In genomic region chr20:39893013-39893685, GRCh38 we compare ENCODE assay signal across 14 cellular contexts.
DNase-seq lines count a peak whose midpoint lies in the region; ATAC-seq, FAIRE-seq and TF ChIP-seq lines count a peak whose summit lies in the region.
"Had no signal": no experiment of that assay in that cellular context is flagged by ENCODE, and none has a peak within 500 bp of the region (broad histone marks: within the 10 kb centered on the region; RNA-seq: fewer than 3 reads in every experiment).

No MANE protein-coding gene starts in this region.

- H3K9me3 ChIP-seq in A673 (ENCODE audit: low read depth, low read length, poor library complexity, severe bottlenecking) (no peaks in the 10 kb centered on the region), MM.1S (replicated peaks; ENCODE audit: insufficient read depth, low read length) (no peaks in the 10 kb centered on the region)

- CTCF ChIA-PET in A673 (lab: Charles Lee) = no interaction called here

- no peaks in the 10 kb centered on the region for H4K20me1 ChIP-seq in MM.1S (ENCODE audit: insufficient read depth, low read length)

- H3K4me3 ChIP-seq in A673 (ENCODE audit: low read depth, low read length, poor library complexity, severe bottlenecking) (no peak overlapping the region), MM.1S (ENCODE audit: low read length) (no peak overlapping the region)

- no peak overlapping the region for H2AFZ ChIP-seq in MM.1S (ENCODE audit: low read length)

- H3K9me2 ChIP-seq in MM.1S (replicated peaks; ENCODE audit: insufficient read depth, low read length) = no peaks in the 10 kb centered on the region

- no peak for ATAC-seq in HG02885 (IDR thresholded peaks at IDR 0.05; ENCODE audit: poor library complexity, unreplicated experiment)
- ATAC-seq: natural killer cell had no signal

- intact Hi-C loops in A673 (cut with micrococcal nuclease; ENCODE audit: unreplicated experiment) = no loop called here

- POLR2A ChIA-PET in A673 (lab: Charles Lee; ENCODE audit: low non-redundant PET) = no interaction called here

- TF ChIP-seq POLR2A in GM12891 (IDR thresholded peaks at IDR 0.05; ENCODE audit: low read depth, low read length) = no peak

- no peaks in the 10 kb centered on the region for H3F3A ChIP-seq in MM.1S (ENCODE audit: insufficient read depth, low read length)

- no peak for FAIRE-seq in GM12891 (lab: Jason Lieb, UNC)
- FAIRE-seq: G401.6, islet of Langerhans had no signal

- H3K9ac ChIP-seq in MM.1S (ENCODE audit: low read length) = no peak overlapping the region

- no peaks in the 10 kb centered on the region for H3K36me3 ChIP-seq in A673 (ENCODE audit: insufficient read depth, low read length, poor library complexity, severe bottlenecking)
- H3K36me3 ChIP-seq in MM.1S (replicated peaks; ENCODE audit: insufficient read depth, low read length) = no peaks in the 10 kb centered on the region

- no peak overlapping the region for H3K4me2 ChIP-seq in MM.1S (ENCODE audit: low read depth, low read length)

- DNase-seq in A673 (ENCODE audit: low spot score) = peak; percentile 27
- peak; percentile 39 for DNase-seq in HS-27A (ENCODE audit: low read depth)
- DNase-seq in astrocyte of the hippocampus (ENCODE audit: low read depth, low spot score) = peak; percentile 15
- peak; percentile 26 for DNase-seq in iris pigment epithelial cell (ENCODE audit: low read depth)
- DNase-seq in GM12891 (ENCODE audit: insufficient read length, low spot score) = no peak
- DNase-seq in MM.1S = no peak
- DNase-seq in pons (ENCODE audit: low spot score) = no peak
- DNase-seq: aorta, natural killer cell, NCI-H2227 treated with DMSO at 0.1 percent for 48 hours had no signal

- no TSS peak for BruUV-seq in A673 (replicated peaks; lab: Mats Ljungman, UMichigan)

- TF ChIP-seq CTCF in A673 (conservative IDR thresholded peaks at IDR 0.05; ENCODE audit: low read depth, low read length) (peak; percentile 18; the same call in 1 of the 2 replicates), MM.1S (IDR thresholded peaks at IDR 0.05; ENCODE audit: low read length) (no peak)

- H3K27ac ChIP-seq in A673 (ENCODE audit: low read depth, low read length, poor library complexity, severe bottlenecking) (no peak overlapping the region), MM.1S (ENCODE audit: low read length) (no peak overlapping the region)
- H3K27ac ChIP-seq: RWPE1 had no signal

- no peaks in the 10 kb centered on the region for H3K79me2 ChIP-seq in MM.1S (ENCODE audit: low read length)

- H3K27me3 ChIP-seq in A673 (replicated peaks; ENCODE audit: insufficient read depth, low read depth, low read length, poor library complexity) = no peaks in the 10 kb centered on the region
- H3K27me3 ChIP-seq in MM.1S (replicated peaks; ENCODE audit: insufficient read depth, low read length) = no peaks in the 10 kb centered on the region

- H3K4me1 ChIP-seq in A673 (ENCODE audit: insufficient read depth, low read length, poor library complexity, severe bottlenecking) (no peaks in the 10 kb centered on the region), MM.1S (ENCODE audit: low read length) (no peaks in the 10 kb centered on the region)

TF ChIP-seq in GM12891, 5 proteins besides CTCF, POLR2A, EP300 and RAD21:
- TF ChIP-seq POU2F2 (IDR thresholded peaks at IDR 0.05; ENCODE audit: low read depth, low read length) (no peak), POLR2AphosphoS5 (IDR thresholded peaks at IDR 0.05; ENCODE audit: low read depth, low read length) (no peak), TAF1 (IDR thresholded peaks at IDR 0.05; ENCODE audit: low read depth, low read length) (no peak), SPI1 (IDR thresholded peaks at IDR 0.05; ENCODE audit: low read depth, low read length) (no peak), PAX5 (IDR thresholded peaks at IDR 0.05; ENCODE audit: insufficient read depth, low read length, severe bottlenecking) (no peak)

Comparison
In these comparisons a context has a peak if more than half of its experiments do, and no peak if none do; other contexts are left out.
1. DNase-seq: peak in A673 (single experiment), HS-27A (single experiment), astrocyte of the hippocampus (single experiment) and iris pigment epithelial cell (single experiment); none in GM12891 (single experiment), MM.1S (single experiment) and pons (single experiment).